ENCODE assay signal across 1 cellular context in the genomic region with DNA sequence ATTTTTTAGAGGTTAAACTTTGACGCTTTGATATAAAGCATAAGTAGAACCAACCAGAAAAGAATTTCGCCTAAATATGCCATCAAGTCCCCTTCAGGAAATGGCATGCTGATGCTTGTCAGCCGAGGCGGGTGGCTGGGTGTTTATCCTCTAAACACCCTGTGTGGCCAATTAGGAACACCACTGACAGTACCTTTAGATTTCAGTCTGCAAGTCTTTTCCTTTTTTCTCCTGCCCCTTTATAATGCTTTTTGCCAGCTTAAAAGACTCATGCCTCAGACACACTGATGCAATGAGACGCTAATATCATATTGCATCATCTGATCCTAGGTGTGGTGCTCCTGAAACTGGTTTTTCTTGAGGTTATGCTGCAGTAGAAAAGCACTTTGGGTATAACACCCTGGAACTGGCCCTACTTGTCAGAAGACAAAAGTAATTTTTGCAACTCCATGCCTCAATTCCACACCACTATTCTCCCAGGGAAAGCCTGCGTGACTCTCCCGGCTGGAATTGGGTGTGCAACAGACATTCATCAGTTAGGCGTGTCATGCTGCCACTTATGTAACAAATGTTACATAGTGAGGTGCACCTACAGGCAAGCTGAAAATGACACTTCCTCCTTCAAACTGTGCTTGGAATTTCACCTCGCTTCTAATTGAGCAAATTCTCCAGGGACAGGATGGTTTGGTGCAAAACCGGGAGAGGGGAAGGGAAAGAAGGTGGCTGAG.
A peak's percentile ranks its signal among the peaks of the same experiment; 100 is the strongest.
TF ChIP-seq lines count a peak whose summit lies in the region.

No MANE protein-coding gene starts in this region.

TF ChIP-seq in K562, 482 proteins besides CTCF, POLR2A, EP300 and RAD21 (continued from another document and continues in another):
- TF ChIP-seq ZNF668 (CRISPR knock-in tag; IDR thresholded peaks at IDR 0.05) (peak; percentile 67; the same call in 1 of the 2 replicates), MCM3 (IDR thresholded peaks at IDR 0.05) (no peak), CTBP1 (IDR thresholded peaks at IDR 0.05; ENCODE audit: borderline replicate concordance) (peak; percentile 80), ZNF436 (CRISPR knock-in tag; IDR thresholded peaks at IDR 0.05) (0 out of 2 replicates have a peak, but pooled peaks have one; percentile 35), ZNF644 (tag; IDR thresholded peaks at IDR 0.05; ENCODE audit: low read depth) (peak; percentile 23; the same call in 1 of the 2 replicates), MEF2D (tag; conservative IDR thresholded peaks at IDR 0.05; ENCODE audit: low read depth) (0 out of 2 replicates have a peak, but pooled peaks have one; percentile 61), HDAC3 (IDR thresholded peaks at IDR 0.05; ENCODE audit: borderline replicate concordance, partially characterized antibody) (peak; percentile 48), ELF2 (CRISPR knock-in tag; IDR thresholded peaks at IDR 0.05) (0 out of 2 replicates have a peak, but pooled peaks have one; percentile 8), PTRF (tag; IDR thresholded peaks at IDR 0.05) (no peak), CBX2 (IDR thresholded peaks at IDR 0.05; ENCODE audit: insufficient read depth, low read length, poor library complexity, severe bottlenecking) (no peak), ZNF41 (CRISPR knock-in tag; conservative IDR thresholded peaks at IDR 0.05) (0 out of 2 replicates have a peak, but pooled peaks have one; percentile 40), DIDO1 (tag; IDR thresholded peaks at IDR 0.05; ENCODE audit: low read depth) (0 out of 2 replicates have a peak, but pooled peaks have one; percentile 20), JUND (IDR thresholded peaks at IDR 0.05; ENCODE audit: borderline replicate concordance, low read depth, low read length) (peak; percentile 94), JUND (tag; IDR thresholded peaks at IDR 0.05; ENCODE audit: borderline replicate concordance, low read depth, low read length) (peak; percentile 90), DPF2 (IDR thresholded peaks at IDR 0.05) (peak; percentile 82), RB1 (IDR thresholded peaks at IDR 0.05; ENCODE audit: low read depth) (no peak), ATF7 (IDR thresholded peaks at IDR 0.05) (peak; percentile 97), EP400 (IDR thresholded peaks at IDR 0.05) (peak; percentile 98), TGIF2 (CRISPR knock-in tag; IDR thresholded peaks at IDR 0.05) (no peak), L3MBTL2 (IDR thresholded peaks at IDR 0.05) (peak; percentile 85), JUN (IDR thresholded peaks at IDR 0.05; ENCODE audit: borderline replicate concordance, low read depth, low read length) (peak; percentile 91), JUN (CRISPR knock-in tag; IDR thresholded peaks at IDR 0.05; ENCODE audit: borderline replicate concordance) (no peak), RBM34 (IDR thresholded peaks at IDR 0.05; ENCODE audit: borderline replicate concordance, insufficient read depth, low read length) (no peak), MEIS2 (IDR thresholded peaks at IDR 0.05; ENCODE audit: partially characterized antibody) (peak; percentile 77), ESRRA (IDR thresholded peaks at IDR 0.05; ENCODE audit: borderline replicate concordance, low read depth) (0 out of 2 replicates have a peak, but pooled peaks have one; percentile 18), ZNF766 (CRISPR knock-in tag; conservative IDR thresholded peaks at IDR 0.05) (peak; percentile 79), ZNF584 (CRISPR knock-in tag; IDR thresholded peaks at IDR 0.05; ENCODE audit: low read depth) (peak; percentile 81; the same call in 1 of the 2 replicates), ZNF133 (CRISPR knock-in tag; IDR thresholded peaks at IDR 0.05) (no peak), RHOXF2B (CRISPR knock-in tag; conservative IDR thresholded peaks at IDR 0.05) (no peak)
- TF ChIP-seq, protein P1, sequence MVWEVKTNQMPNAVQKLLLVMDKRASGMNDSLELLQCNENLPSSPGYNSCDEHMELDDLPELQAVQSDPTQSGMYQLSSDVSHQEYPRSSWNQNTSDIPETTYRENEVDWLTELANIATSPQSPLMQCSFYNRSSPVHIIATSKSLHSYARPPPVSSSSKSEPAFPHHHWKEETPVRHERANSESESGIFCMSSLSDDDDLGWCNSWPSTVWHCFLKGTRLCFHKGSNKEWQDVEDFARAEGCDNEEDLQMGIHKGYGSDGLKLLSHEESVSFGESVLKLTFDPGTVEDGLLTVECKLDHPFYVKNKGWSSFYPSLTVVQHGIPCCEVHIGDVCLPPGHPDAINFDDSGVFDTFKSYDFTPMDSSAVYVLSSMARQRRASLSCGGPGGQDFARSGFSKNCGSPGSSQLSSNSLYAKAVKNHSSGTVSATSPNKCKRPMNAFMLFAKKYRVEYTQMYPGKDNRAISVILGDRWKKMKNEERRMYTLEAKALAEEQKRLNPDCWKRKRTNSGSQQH (CRISPR knock-in tag; IDR thresholded peaks at IDR 0.05): no peak; the same call in 1 of the 2 replicates
- TF ChIP-seq, protein P2, sequence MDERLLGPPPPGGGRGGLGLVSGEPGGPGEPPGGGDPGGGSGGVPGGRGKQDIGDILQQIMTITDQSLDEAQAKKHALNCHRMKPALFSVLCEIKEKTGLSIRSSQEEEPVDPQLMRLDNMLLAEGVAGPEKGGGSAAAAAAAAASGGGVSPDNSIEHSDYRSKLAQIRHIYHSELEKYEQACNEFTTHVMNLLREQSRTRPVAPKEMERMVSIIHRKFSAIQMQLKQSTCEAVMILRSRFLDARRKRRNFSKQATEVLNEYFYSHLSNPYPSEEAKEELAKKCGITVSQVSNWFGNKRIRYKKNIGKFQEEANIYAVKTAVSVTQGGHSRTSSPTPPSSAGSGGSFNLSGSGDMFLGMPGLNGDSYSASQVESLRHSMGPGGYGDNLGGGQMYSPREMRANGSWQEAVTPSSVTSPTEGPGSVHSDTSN (CRISPR knock-in tag; IDR thresholded peaks at IDR 0.05; ENCODE audit: low read depth): no peak
- TF ChIP-seq, protein P2 (tag; conservative IDR thresholded peaks at IDR 0.05; ENCODE audit: low read depth): peak; percentile 51
- TF ChIP-seq, protein P3, sequence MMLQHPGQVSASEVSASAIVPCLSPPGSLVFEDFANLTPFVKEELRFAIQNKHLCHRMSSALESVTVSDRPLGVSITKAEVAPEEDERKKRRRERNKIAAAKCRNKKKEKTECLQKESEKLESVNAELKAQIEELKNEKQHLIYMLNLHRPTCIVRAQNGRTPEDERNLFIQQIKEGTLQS (IDR thresholded peaks at IDR 0.05): peak; percentile 100
- TF ChIP-seq, protein P3 (CRISPR knock-in tag; conservative IDR thresholded peaks at IDR 0.05): peak; percentile 42; the same call in 1 of the 2 replicates
- TF ChIP-seq, protein P4, sequence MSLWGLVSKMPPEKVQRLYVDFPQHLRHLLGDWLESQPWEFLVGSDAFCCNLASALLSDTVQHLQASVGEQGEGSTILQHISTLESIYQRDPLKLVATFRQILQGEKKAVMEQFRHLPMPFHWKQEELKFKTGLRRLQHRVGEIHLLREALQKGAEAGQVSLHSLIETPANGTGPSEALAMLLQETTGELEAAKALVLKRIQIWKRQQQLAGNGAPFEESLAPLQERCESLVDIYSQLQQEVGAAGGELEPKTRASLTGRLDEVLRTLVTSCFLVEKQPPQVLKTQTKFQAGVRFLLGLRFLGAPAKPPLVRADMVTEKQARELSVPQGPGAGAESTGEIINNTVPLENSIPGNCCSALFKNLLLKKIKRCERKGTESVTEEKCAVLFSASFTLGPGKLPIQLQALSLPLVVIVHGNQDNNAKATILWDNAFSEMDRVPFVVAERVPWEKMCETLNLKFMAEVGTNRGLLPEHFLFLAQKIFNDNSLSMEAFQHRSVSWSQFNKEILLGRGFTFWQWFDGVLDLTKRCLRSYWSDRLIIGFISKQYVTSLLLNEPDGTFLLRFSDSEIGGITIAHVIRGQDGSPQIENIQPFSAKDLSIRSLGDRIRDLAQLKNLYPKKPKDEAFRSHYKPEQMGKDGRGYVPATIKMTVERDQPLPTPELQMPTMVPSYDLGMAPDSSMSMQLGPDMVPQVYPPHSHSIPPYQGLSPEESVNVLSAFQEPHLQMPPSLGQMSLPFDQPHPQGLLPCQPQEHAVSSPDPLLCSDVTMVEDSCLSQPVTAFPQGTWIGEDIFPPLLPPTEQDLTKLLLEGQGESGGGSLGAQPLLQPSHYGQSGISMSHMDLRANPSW (CRISPR knock-in tag; IDR thresholded peaks at IDR 0.05): no peak
- TF ChIP-seq, protein P5, sequence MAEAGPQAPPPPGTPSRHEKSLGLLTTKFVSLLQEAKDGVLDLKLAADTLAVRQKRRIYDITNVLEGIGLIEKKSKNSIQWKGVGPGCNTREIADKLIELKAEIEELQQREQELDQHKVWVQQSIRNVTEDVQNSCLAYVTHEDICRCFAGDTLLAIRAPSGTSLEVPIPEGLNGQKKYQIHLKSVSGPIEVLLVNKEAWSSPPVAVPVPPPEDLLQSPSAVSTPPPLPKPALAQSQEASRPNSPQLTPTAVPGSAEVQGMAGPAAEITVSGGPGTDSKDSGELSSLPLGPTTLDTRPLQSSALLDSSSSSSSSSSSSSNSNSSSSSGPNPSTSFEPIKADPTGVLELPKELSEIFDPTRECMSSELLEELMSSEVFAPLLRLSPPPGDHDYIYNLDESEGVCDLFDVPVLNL (CRISPR knock-in tag; IDR thresholded peaks at IDR 0.05; ENCODE audit: low read depth): no peak
- TF ChIP-seq, protein P6, sequence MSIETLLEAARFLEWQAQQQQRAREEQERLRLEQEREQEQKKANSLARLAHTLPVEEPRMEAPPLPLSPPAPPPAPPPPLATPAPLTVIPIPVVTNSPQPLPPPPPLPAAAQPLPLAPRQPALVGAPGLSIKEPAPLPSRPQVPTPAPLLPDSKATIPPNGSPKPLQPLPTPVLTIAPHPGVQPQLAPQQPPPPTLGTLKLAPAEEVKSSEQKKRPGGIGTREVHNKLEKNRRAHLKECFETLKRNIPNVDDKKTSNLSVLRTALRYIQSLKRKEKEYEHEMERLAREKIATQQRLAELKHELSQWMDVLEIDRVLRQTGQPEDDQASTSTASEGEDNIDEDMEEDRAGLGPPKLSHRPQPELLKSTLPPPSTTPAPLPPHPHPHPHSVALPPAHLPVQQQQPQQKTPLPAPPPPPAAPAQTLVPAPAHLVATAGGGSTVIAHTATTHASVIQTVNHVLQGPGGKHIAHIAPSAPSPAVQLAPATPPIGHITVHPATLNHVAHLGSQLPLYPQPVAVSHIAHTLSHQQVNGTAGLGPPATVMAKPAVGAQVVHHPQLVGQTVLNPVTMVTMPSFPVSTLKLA (conservative IDR thresholded peaks at IDR 0.05): peak; percentile 32 to 40; a peak in 1 of 4 replicates
- TF ChIP-seq, protein P7, sequence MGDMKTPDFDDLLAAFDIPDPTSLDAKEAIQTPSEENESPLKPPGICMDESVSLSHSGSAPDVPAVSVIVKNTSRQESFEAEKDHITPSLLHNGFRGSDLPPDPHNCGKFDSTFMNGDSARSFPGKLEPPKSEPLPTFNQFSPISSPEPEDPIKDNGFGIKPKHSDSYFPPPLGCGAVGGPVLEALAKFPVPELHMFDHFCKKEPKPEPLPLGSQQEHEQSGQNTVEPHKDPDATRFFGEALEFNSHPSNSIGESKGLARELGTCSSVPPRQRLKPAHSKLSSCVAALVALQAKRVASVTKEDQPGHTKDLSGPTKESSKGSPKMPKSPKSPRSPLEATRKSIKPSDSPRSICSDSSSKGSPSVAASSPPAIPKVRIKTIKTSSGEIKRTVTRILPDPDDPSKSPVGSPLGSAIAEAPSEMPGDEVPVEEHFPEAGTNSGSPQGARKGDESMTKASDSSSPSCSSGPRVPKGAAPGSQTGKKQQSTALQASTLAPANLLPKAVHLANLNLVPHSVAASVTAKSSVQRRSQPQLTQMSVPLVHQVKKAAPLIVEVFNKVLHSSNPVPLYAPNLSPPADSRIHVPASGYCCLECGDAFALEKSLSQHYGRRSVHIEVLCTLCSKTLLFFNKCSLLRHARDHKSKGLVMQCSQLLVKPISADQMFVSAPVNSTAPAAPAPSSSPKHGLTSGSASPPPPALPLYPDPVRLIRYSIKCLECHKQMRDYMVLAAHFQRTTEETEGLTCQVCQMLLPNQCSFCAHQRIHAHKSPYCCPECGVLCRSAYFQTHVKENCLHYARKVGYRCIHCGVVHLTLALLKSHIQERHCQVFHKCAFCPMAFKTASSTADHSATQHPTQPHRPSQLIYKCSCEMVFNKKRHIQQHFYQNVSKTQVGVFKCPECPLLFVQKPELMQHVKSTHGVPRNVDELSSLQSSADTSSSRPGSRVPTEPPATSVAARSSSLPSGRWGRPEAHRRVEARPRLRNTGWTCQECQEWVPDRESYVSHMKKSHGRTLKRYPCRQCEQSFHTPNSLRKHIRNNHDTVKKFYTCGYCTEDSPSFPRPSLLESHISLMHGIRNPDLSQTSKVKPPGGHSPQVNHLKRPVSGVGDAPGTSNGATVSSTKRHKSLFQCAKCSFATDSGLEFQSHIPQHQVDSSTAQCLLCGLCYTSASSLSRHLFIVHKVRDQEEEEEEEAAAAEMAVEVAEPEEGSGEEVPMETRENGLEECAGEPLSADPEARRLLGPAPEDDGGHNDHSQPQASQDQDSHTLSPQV (IDR thresholded peaks at IDR 0.05): peak; percentile 77
- TF ChIP-seq, protein P8, sequence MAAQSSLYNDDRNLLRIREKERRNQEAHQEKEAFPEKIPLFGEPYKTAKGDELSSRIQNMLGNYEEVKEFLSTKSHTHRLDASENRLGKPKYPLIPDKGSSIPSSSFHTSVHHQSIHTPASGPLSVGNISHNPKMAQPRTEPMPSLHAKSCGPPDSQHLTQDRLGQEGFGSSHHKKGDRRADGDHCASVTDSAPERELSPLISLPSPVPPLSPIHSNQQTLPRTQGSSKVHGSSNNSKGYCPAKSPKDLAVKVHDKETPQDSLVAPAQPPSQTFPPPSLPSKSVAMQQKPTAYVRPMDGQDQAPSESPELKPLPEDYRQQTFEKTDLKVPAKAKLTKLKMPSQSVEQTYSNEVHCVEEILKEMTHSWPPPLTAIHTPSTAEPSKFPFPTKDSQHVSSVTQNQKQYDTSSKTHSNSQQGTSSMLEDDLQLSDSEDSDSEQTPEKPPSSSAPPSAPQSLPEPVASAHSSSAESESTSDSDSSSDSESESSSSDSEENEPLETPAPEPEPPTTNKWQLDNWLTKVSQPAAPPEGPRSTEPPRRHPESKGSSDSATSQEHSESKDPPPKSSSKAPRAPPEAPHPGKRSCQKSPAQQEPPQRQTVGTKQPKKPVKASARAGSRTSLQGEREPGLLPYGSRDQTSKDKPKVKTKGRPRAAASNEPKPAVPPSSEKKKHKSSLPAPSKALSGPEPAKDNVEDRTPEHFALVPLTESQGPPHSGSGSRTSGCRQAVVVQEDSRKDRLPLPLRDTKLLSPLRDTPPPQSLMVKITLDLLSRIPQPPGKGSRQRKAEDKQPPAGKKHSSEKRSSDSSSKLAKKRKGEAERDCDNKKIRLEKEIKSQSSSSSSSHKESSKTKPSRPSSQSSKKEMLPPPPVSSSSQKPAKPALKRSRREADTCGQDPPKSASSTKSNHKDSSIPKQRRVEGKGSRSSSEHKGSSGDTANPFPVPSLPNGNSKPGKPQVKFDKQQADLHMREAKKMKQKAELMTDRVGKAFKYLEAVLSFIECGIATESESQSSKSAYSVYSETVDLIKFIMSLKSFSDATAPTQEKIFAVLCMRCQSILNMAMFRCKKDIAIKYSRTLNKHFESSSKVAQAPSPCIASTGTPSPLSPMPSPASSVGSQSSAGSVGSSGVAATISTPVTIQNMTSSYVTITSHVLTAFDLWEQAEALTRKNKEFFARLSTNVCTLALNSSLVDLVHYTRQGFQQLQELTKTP (IDR thresholded peaks at IDR 0.05; ENCODE audit: low read depth in 1 of 2, partially characterized antibody in 2 of 2): peak; percentile 57 to 74
